In genomic region chr17:67881083-67881482, GRCh38 we compare ENCODE assay signal across 31 cellular contexts.
"Had no signal": no experiment of that assay in that cellular context is flagged by ENCODE, and none has a peak within 500 bp of the region (broad histone marks: within the 10 kb centered on the region; RNA-seq: fewer than 3 reads in every experiment).

No MANE protein-coding gene starts in this region.

- H3K27me3 ChIP-seq: neural progenitor cell, ovary, spleen, suprapubic skin, testis, tibial artery, transverse colon, upper lobe of left lung had no signal

- H3K9ac ChIP-seq: neural progenitor cell, parathyroid adenoma had no signal

- H3K36me3 ChIP-seq: ovary had no signal

- H3K27me3 Mint-ChIP-seq: naive thymus-derived CD4-positive, alpha-beta T cell; progenitor cell of endocrine pancreas; stimulated activated memory B cell treated with anti-CD40 and anti-IgM and Interleukin-4, amounts not matched to agents 10 μg/mL and 1 μg/mL and 100 μg/mL, for 72 hours; stimulated activated naive CD8-positive, alpha-beta T cell treated with anti-CD3 and anti-CD28 coated beads, Interleukin-15, amount 100 ng/mL, for 72 hours had no signal

- H3K27ac Mint-ChIP-seq: nephron; neural progenitor cell; progenitor cell of endocrine pancreas; stimulated activated memory B cell treated with anti-CD40 and anti-IgM and Interleukin-4, amounts not matched to agents 10 μg/mL and 1 μg/mL and 100 μg/mL, for 72 hours; stimulated activated naive CD8-positive, alpha-beta T cell treated with anti-CD3 and anti-CD28 coated beads, Interleukin-15, amount 100 ng/mL, for 72 hours had no signal

- FAIRE-seq: urothelium cell line had no signal

- H3K4me1 ChIP-seq: neural progenitor cell, parathyroid adenoma, psoas muscle, spleen, suprapubic skin, testis, tibial artery, transverse colon, upper lobe of left lung had no signal

- H2AFZ ChIP-seq: neural progenitor cell, parathyroid adenoma had no signal

- H3K9me3 Mint-ChIP-seq: naive thymus-derived CD4-positive, alpha-beta T cell; natural killer cell; nephron; neural progenitor cell; stimulated activated memory B cell treated with anti-CD40 and anti-IgM and Interleukin-4, amounts not matched to agents 10 μg/mL and 1 μg/mL and 100 μg/mL, for 72 hours; stimulated activated naive CD8-positive, alpha-beta T cell treated with anti-CD3 and anti-CD28 coated beads, Interleukin-15, amount 100 ng/mL, for 72 hours had no signal

- ATAC-seq: naive thymus-derived CD4-positive, alpha-beta T cell; natural killer cell; psoas muscle; right cardiac atrium; sciatic nerve; stimulated activated memory B cell treated with anti-CD40 and anti-IgM and Interleukin-4, amounts not matched to agents 10 μg/mL and 1 μg/mL and 100 μg/mL, for 72 hours; stimulated activated naive CD8-positive, alpha-beta T cell treated with anti-CD3 and anti-CD28 coated beads, Interleukin-15, amount 100 ng/mL, for 72 hours; stimulated activated naive CD8-positive, alpha-beta T cell treated with anti-CD3 and anti-CD28 coated beads, Interleukin-15, Interleukin-2, amounts not matched to agents 100 U/mL and 50 U/mL, for 24 hours had no signal

- H3K4me3 ChIP-seq: neural progenitor cell, ovary, psoas muscle, skin epidermis, smooth muscle cell, spleen, suprapubic skin, testis, tibial artery, transverse colon, upper lobe of left lung had no signal

- H3K4me1 Mint-ChIP-seq: nephron; neural progenitor cell; stimulated activated memory B cell treated with anti-CD40 and anti-IgM and Interleukin-4, amounts not matched to agents 10 μg/mL and 1 μg/mL and 100 μg/mL, for 72 hours had no signal

- DNase-seq: naive thymus-derived CD4-positive, alpha-beta T cell; natural killer cell; occipital lobe; ovary; posterior cingulate gyrus; psoas muscle; right cardiac atrium; spleen; stimulated activated CD4-positive, alpha-beta T cell treated with anti-CD3 and anti-CD28 coated beads, Interleukin-12 subunit alpha, Interleukin-12 subunit beta, amount 100 ng/mL, for 4 hours; stimulated activated CD4-positive, alpha-beta T cell treated with anti-CD3 and anti-CD28 coated beads, Interleukin-1b, Interleukin-23, amount 100 ng/mL, for 48 hours; stimulated activated CD4-positive, alpha-beta T cell treated with anti-CD3 and anti-CD28 coated beads, Interleukin-4, amount 100 ng/mL, for 1 hour; stimulated activated CD4-positive, alpha-beta T cell treated with anti-CD3 and anti-CD28 coated beads, Interleukin-4, amount 100 ng/mL, for 4 hours; stimulated activated CD8-positive, alpha-beta memory T cell treated with anti-CD3 and anti-CD28 coated beads, Interleukin-4, amount 100 ng/mL, for 48 hours; stimulated activated naive CD4-positive, alpha-beta T cell; stimulated activated naive CD8-positive, alpha-beta T cell treated with anti-CD3 and anti-CD28 coated beads, Interleukin-15, amount 100 ng/mL, for 72 hours; stimulated activated naive CD8-positive, alpha-beta T cell treated with anti-CD3 and anti-CD28 coated beads, Interleukin-15, Interleukin-2, amounts not matched to agents 100 U/mL and 50 U/mL, for 24 hours; substantia nigra; testis; tibial artery; transverse colon; upper lobe of left lung had no signal

- H3K4me2 ChIP-seq: neural progenitor cell, smooth muscle cell had no signal

- H3K36me3 Mint-ChIP-seq: natural killer cell had no signal

- H3K9me3 ChIP-seq: ovary, psoas muscle, spleen, suprapubic skin, testis, tibial artery, transverse colon, upper lobe of left lung had no signal

- H3K27ac ChIP-seq: neural progenitor cell, ovary, parathyroid adenoma, psoas muscle, skin epidermis, spleen, suprapubic skin, testis, tibial artery, transverse colon, upper lobe of left lung had no signal

- H3K4me3 Mint-ChIP-seq: naive thymus-derived CD4-positive, alpha-beta T cell; natural killer cell; nephron; neural progenitor cell; stimulated activated memory B cell treated with anti-CD40 and anti-IgM and Interleukin-4, amounts not matched to agents 10 μg/mL and 1 μg/mL and 100 μg/mL, for 72 hours; stimulated activated naive CD8-positive, alpha-beta T cell treated with anti-CD3 and anti-CD28 coated beads, Interleukin-15, amount 100 ng/mL, for 72 hours had no signal
